ENCODE assay signal across 21 cellular contexts in genomic region chr2:31347788-31348187, GRCh38.
DNase-seq lines count a peak whose midpoint lies in the region; FAIRE-seq lines count a peak whose summit lies in the region.
"Had no signal": no experiment of that assay in that cellular context is flagged by ENCODE, and none has a peak within 500 bp of the region (broad histone marks: within the 10 kb centered on the region; RNA-seq: fewer than 3 reads in every experiment).

No MANE protein-coding gene starts in this region.

- no peaks in the 10 kb centered on the region for H3K79me2 ChIP-seq in trophoblast cell (ENCODE audit: control insufficient read depth, insufficient read depth, low read length, poor library complexity)

- no peak overlapping the region for H3K14ac ChIP-seq in trophoblast cell (ENCODE audit: low read length)

- no peak overlapping the region for H3K4me3 ChIP-seq in trophoblast cell (ENCODE audit: low read depth, low read length)
- no peak overlapping the region for H3K4me3 ChIP-seq in SJCRH30
- H3K4me3 ChIP-seq: adrenal gland, K562, mucosa of descending colon, sigmoid colon had no signal

- no peak overlapping the region for H3K23ac ChIP-seq in trophoblast cell (ENCODE audit: low read length)

- H2BK5ac ChIP-seq in trophoblast cell (ENCODE audit: low read depth, low read length, poor library complexity), result no peak overlapping the region

- no peak overlapping the region for H3K27ac ChIP-seq in trophoblast cell (ENCODE audit: low read depth, low read length)
- H3K27ac ChIP-seq in SJCRH30, result no peak overlapping the region
- H3K27ac ChIP-seq: adrenal gland, C4-2B, sigmoid colon had no signal

- H2BK120ac ChIP-seq in trophoblast cell (ENCODE audit: insufficient read depth, low read length, poor library complexity), result no peak overlapping the region

- FAIRE-seq in HTR-8/SVneo (lab: Jason Lieb, UNC), result peak; percentile 31
- FAIRE-seq: endometrium, K562 had no signal

- H3K27me3 ChIP-seq in trophoblast cell (ENCODE audit: insufficient read depth, low read length) (no peaks in the 10 kb centered on the region), SJCRH30 (peaks cover 8% of the 10 kb centered on the region; the same call in 1 of the 2 replicates)
- H3K27me3 ChIP-seq: adrenal gland, sigmoid colon had no signal

- no peak overlapping the region for H3K9ac ChIP-seq in trophoblast cell (ENCODE audit: low read length)

- no peaks in the 10 kb centered on the region for H3K79me1 ChIP-seq in trophoblast cell (ENCODE audit: low read length)

- no peak overlapping the region for H2AK5ac ChIP-seq in trophoblast cell (ENCODE audit: low read length)

- no peaks in the 10 kb centered on the region for H3K36me3 ChIP-seq in trophoblast cell (ENCODE audit: control insufficient read depth in 1 of 2, insufficient read depth in 2 of 2, low read length in 2 of 2)
- H3K36me3 ChIP-seq in SJCRH30, result no peaks in the 10 kb centered on the region
- H3K36me3 ChIP-seq: adrenal gland, sigmoid colon had no signal

- peaks cover 4% of the 10 kb centered on the region for H3K9me3 ChIP-seq in trophoblast cell (ENCODE audit: insufficient read depth, low read depth, low read length)
- H3K9me3 ChIP-seq in SJCRH30 (replicated peaks), result no peaks in the 10 kb centered on the region
- H3K9me3 ChIP-seq: adrenal gland, mucosa of descending colon, sigmoid colon had no signal

- no CpG with 5 or more reads among the region's 9 CpGs for WGBS in trophoblast cell (ENCODE audit: extremely low coverage, insufficient coverage, insufficient read length)

- no peak overlapping the region for H2BK12ac ChIP-seq in trophoblast cell (ENCODE audit: low read length)

- H4K8ac ChIP-seq in trophoblast cell (ENCODE audit: low read depth, low read length), result no peak overlapping the region

- H3K4ac ChIP-seq in trophoblast cell (ENCODE audit: low read depth, low read length), result no peak overlapping the region

- no peak overlapping the region for H3K4me2 ChIP-seq in trophoblast cell (ENCODE audit: low read length)

- no peak overlapping the region for H3K18ac ChIP-seq in trophoblast cell (ENCODE audit: low read length)

- no peak overlapping the region for H2AFZ ChIP-seq in trophoblast cell (ENCODE audit: insufficient read depth, low read length, poor library complexity)

- no peak overlapping the region for H4K12ac ChIP-seq in trophoblast cell (ENCODE audit: low read depth, low read length)

- H3K4me1 ChIP-seq in trophoblast cell (ENCODE audit: control insufficient read depth in 1 of 2, insufficient read depth in 2 of 2, low read length in 2 of 2) (peaks cover 8 to 11% of the 10 kb centered on the region in 2 experiments), SJCRH30 (no peaks in the 10 kb centered on the region)
- H3K4me1 ChIP-seq: adrenal gland, sigmoid colon had no signal

- peak; percentile 90 for DNase-seq in EH (ENCODE audit: low read depth)
- peak; percentile 38 for DNase-seq in HTR-8/SVneo (ENCODE audit: insufficient read length, low spot score)
- peak; percentile 85 for DNase-seq in fibroblast of gingiva (ENCODE audit: low read depth)
- peak; percentile 67 to 74 for DNase-seq in trophoblast cell
- DNase-seq in NCI-H226, result no peak
- no peak for DNase-seq in effector CD4-positive, alpha-beta T cell
- no peak for DNase-seq in SJCRH30
- no peak for DNase-seq in T1000 (lab: John Stamatoyannopoulos, UW)
- DNase-seq: activated B cell treated with CpG ODN at 0.5 μM for 24 hours; adrenal gland; mucosa of descending colon; NCI-H2081 treated with DMSO at 0.1 percent for 48 hours; nucleus accumbens; RPMI8226; sigmoid colon; stimulated activated CD4-positive, alpha-beta T cell treated with anti-CD3 and anti-CD28 coated beads, Interleukin-2, amount 100 ng/mL, for 48 hours; substantia nigra; T-cell had no signal

- H4K91ac ChIP-seq in trophoblast cell (ENCODE audit: low read depth, low read length), result no peak overlapping the region

Comparison
In these comparisons a context has a peak if more than half of its experiments do, and no peak if none do; other contexts are left out.
1. DNase-seq: peak in EH (single experiment), HTR-8/SVneo (single experiment), fibroblast of gingiva (single experiment) and trophoblast cell (2 of 2); none in NCI-H226 (single experiment), effector CD4-positive, alpha-beta T cell (single experiment), SJCRH30 (0 of 2) and T1000 (single experiment).